In genomic region chr2:172943563-172943962, GRCh38 we compare ENCODE assay signal across 11 cellular contexts.
"Had no signal": no experiment of that assay in that cellular context is flagged by ENCODE, and none has a peak within 500 bp of the region (broad histone marks: within the 10 kb centered on the region; RNA-seq: fewer than 3 reads in every experiment).

No MANE protein-coding gene starts in this region.

- H3K27ac ChIP-seq: hepatocyte, left ventricle myocardium inferior, SK-N-MC had no signal

- H3K36me3 Mint-ChIP-seq: memory B cell had no signal

- DNase-seq: activated CD8-positive, alpha-beta memory T cell treated with anti-CD3 and anti-CD28 coated beads for 24 hours; aorta; endodermal cell; erythroblast; kidney; left ventricle myocardium inferior; stimulated activated CD4-positive, alpha-beta T cell treated with anti-CD3 and anti-CD28 coated beads, Interleukin-12 subunit alpha, Interleukin-12 subunit beta, amount 100 ng/mL, for 4 hours had no signal

- H3K27me3 ChIP-seq: hepatocyte had no signal

- H3K36me3 ChIP-seq: left ventricle myocardium inferior had no signal

- H3K9me3 Mint-ChIP-seq: endodermal cell had no signal

- H3K4me3 Mint-ChIP-seq: endodermal cell, memory B cell, nephron had no signal

- H3K27ac Mint-ChIP-seq: endodermal cell, memory B cell, nephron had no signal

- H3K4me1 Mint-ChIP-seq: memory B cell, nephron had no signal

- H3K4me3 ChIP-seq: hepatocyte, left ventricle myocardium inferior, SK-N-MC had no signal
